ENCODE assay signal across 15 cellular contexts in genomic region chr21:33940846-33941245, GRCh38. TPM values are rescaled to one million over a fixed set of nuclear protein-coding genes. Genes with fewer than 3 reads are reported as not detected.
DNase-seq lines count a peak whose midpoint lies in the region; ATAC-seq and TF ChIP-seq lines count a peak whose summit lies in the region.
"Had no signal": no experiment of that assay in that cellular context is flagged by ENCODE, and none has a peak within 500 bp of the region (broad histone marks: within the 10 kb centered on the region; RNA-seq: fewer than 3 reads in every experiment).

No MANE protein-coding gene starts in this region.

- peak overlapping the region; percentile 50 for H2BK120ac ChIP-seq in mesenchymal stem cell (ENCODE audit: low read depth, low read length)

- no peak overlapping the region for H2AFZ ChIP-seq in mesenchymal stem cell (ENCODE audit: low read depth, low read length)

- peak overlapping the region; percentile 66 for H4K8ac ChIP-seq in mesenchymal stem cell (ENCODE audit: low read length)

- no peak overlapping the region for H3K4me3 Mint-ChIP-seq in natural killer cell treated with Interleukin-12 subunit alpha and Interleukin-12 subunit beta and Interleukin-15 and Interleukin-18, amount 100 ng/mL, for 72 hours
- H3K4me3 Mint-ChIP-seq in natural killer cell, result no peak overlapping the region
- H3K4me3 Mint-ChIP-seq: activated CD8-positive, alpha-beta memory T cell treated with anti-CD3 and anti-CD28 coated beads, Interleukin-2, amount 10 ng/mL, durations not matched to agents 7 days and 5 days had no signal

- peak overlapping the region; percentile 84 for H2BK5ac ChIP-seq in mesenchymal stem cell (ENCODE audit: low read depth, low read length, poor library complexity, severe bottlenecking)

- in situ Hi-C loops in brain microvascular endothelial cell (cut with HindIII; ENCODE audit: low pct_ligation_motif_present, low sequenced_read_pairs), result no loop called here

- H3K23ac ChIP-seq in mesenchymal stem cell (ENCODE audit: low read length in 2 of 2), result peak overlapping the region in 1 of 2 experiments; percentile 42

- peak overlapping the region; percentile 9 for H3K4me2 ChIP-seq in mesenchymal stem cell (ENCODE audit: low read length, poor library complexity, severe bottlenecking)

- H3K27me3 Mint-ChIP-seq in natural killer cell treated with Interleukin-12 subunit alpha and Interleukin-12 subunit beta and Interleukin-15 and Interleukin-18, amount 100 ng/mL, for 72 hours, result no peaks in the 10 kb centered on the region
- no peaks in the 10 kb centered on the region for H3K27me3 Mint-ChIP-seq in natural killer cell (ENCODE audit: low read depth in 2 of 2)
- H3K27me3 Mint-ChIP-seq: activated CD8-positive, alpha-beta memory T cell treated with anti-CD3 and anti-CD28 coated beads, Interleukin-2, amount 10 ng/mL, durations not matched to agents 7 days and 5 days had no signal

- DNase-seq in natural killer cell treated with Interleukin-12 subunit alpha and Interleukin-12 subunit beta and Interleukin-15 and Interleukin-18, amount 100 ng/mL, for 72 hours (ENCODE audit: low spot score), result no peak
- DNase-seq in natural killer cell (no peak), brain microvascular endothelial cell (peak; percentile 28), mesenchymal stem cell (peak; percentile 90), vagina (ENCODE audit: extremely low spot score in 2 of 2) (peak in 1 of 2 donors; percentile 85), iPS-NIHi11 (ENCODE audit: low spot score) (no peak), NCI-H2029 (lab: John Stamatoyannopoulos, UW) (no peak)
- DNase-seq: activated CD8-positive, alpha-beta memory T cell treated with anti-CD3 and anti-CD28 coated beads, Interleukin-2, amount 10 ng/mL, durations not matched to agents 7 days and 5 days; cerebellar nuclear complex; NCI-H526; stimulated activated CD8-positive, alpha-beta memory T cell treated with anti-CD3 and anti-CD28 coated beads, Interleukin-4, amount 100 ng/mL, for 48 hours had no signal

- TF ChIP-seq POLR2A in vagina (IDR thresholded peaks at IDR 0.05), result no peak

- peak overlapping the region; percentile 25 to 68 for H3K4ac ChIP-seq in mesenchymal stem cell (ENCODE audit: low read depth in 1 of 2, low read length in 2 of 2)

- peaks cover 3% of the 10 kb centered on the region for H3K9me3 ChIP-seq in mesenchymal stem cell (ENCODE audit: control insufficient read depth, low read length)
- H3K9me3 ChIP-seq in vagina, result no peaks in the 10 kb centered on the region

- H2BK12ac ChIP-seq in mesenchymal stem cell (ENCODE audit: low read length in 2 of 2), result peak overlapping the region; percentile 75 to 80

- H4K91ac ChIP-seq in mesenchymal stem cell (ENCODE audit: low read length), result peak overlapping the region; percentile 12

- H3K4me1 ChIP-seq in mesenchymal stem cell (ENCODE audit: control insufficient read depth, insufficient read depth, low read depth, low read length), result peaks cover 10% of the 10 kb centered on the region
- H3K4me1 ChIP-seq in vagina, result no peaks in the 10 kb centered on the region

- no peaks in the 10 kb centered on the region for H3K79me1 ChIP-seq in mesenchymal stem cell (replicated peaks; ENCODE audit: low read length, poor library complexity, severe bottlenecking)

- peak overlapping the region; percentile 31 to 92 for H3K27ac Mint-ChIP-seq in natural killer cell treated with Interleukin-12 subunit alpha and Interleukin-12 subunit beta and Interleukin-15 and Interleukin-18, amount 100 ng/mL, for 72 hours
- no peak overlapping the region for H3K27ac Mint-ChIP-seq in natural killer cell

- no peak overlapping the region for H3K4me3 ChIP-seq in brain microvascular endothelial cell (ENCODE audit: low read depth, low read length)
- no peak overlapping the region for H3K4me3 ChIP-seq in mesenchymal stem cell (ENCODE audit: insufficient read depth in 1 of 2, low read depth in 1 of 2, low read length in 2 of 2)
- no peak overlapping the region for H3K4me3 ChIP-seq in vagina
- H3K4me3 ChIP-seq: lung, skin epidermis had no signal

- no peaks in the 10 kb centered on the region for H3K9me3 Mint-ChIP-seq in natural killer cell treated with Interleukin-12 subunit alpha and Interleukin-12 subunit beta and Interleukin-15 and Interleukin-18, amount 100 ng/mL, for 72 hours
- peaks cover 0 to 2% of the 10 kb centered on the region in 2 donors for H3K9me3 Mint-ChIP-seq in natural killer cell

- H3K4me1 Mint-ChIP-seq in natural killer cell treated with Interleukin-12 subunit alpha and Interleukin-12 subunit beta and Interleukin-15 and Interleukin-18, amount 100 ng/mL, for 72 hours (ENCODE audit: low read depth in 2 of 2), result peaks cover 22 to 47% of the 10 kb centered on the region in 2 donors
- H3K4me1 Mint-ChIP-seq in natural killer cell, result peaks cover 19 to 27% of the 10 kb centered on the region in 2 donors

- no peaks in the 10 kb centered on the region for H3K27me3 ChIP-seq in brain microvascular endothelial cell (replicated peaks)
- no peaks in the 10 kb centered on the region for H3K27me3 ChIP-seq in mesenchymal stem cell (ENCODE audit: control insufficient read depth in 1 of 2, insufficient read depth in 1 of 2, low read length in 2 of 2)
- H3K27me3 ChIP-seq in vagina, result no peaks in the 10 kb centered on the region

- intact Hi-C loops in natural killer cell (cut with micrococcal nuclease) (no loop called here), vagina (cut with DNase I) (loop anchor here (10.0 kb wide), 1 partner anchor 134 kb away; the partner anchor contains the start of genes MRPS6 and SLC5A3)

- TF ChIP-seq CTCF in natural killer cell (IDR thresholded peaks at IDR 0.05) (no peak), brain microvascular endothelial cell (IDR thresholded peaks at IDR 0.05; ENCODE audit: low read depth, low read length, missing control alignments) (no peak), vagina (IDR thresholded peaks at IDR 0.05) (no peak)

- H3K36me3 ChIP-seq in brain microvascular endothelial cell (replicated peaks), result no peaks in the 10 kb centered on the region
- no peaks in the 10 kb centered on the region for H3K36me3 ChIP-seq in mesenchymal stem cell (ENCODE audit: control insufficient read depth in 1 of 2, insufficient read depth in 2 of 2, low read depth in 1 of 2, low read length in 2 of 2)
- no peaks in the 10 kb centered on the region for H3K36me3 ChIP-seq in vagina

- H2AK5ac ChIP-seq in mesenchymal stem cell (ENCODE audit: low read length, severe bottlenecking), result peak overlapping the region; percentile 90

- H3K18ac ChIP-seq in mesenchymal stem cell (ENCODE audit: low read depth in 1 of 2, low read length in 2 of 2), result peak overlapping the region; percentile 14 to 87

- WGBS in mesenchymal stem cell, result 44% methylated on average over 6 of the region's 6 CpGs

- peaks cover 7% of the 10 kb centered on the region for H3K36me3 Mint-ChIP-seq in natural killer cell treated with Interleukin-12 subunit alpha and Interleukin-12 subunit beta and Interleukin-15 and Interleukin-18, amount 100 ng/mL, for 72 hours
- no peaks in the 10 kb centered on the region for H3K36me3 Mint-ChIP-seq in natural killer cell

- no peak overlapping the region for H2BK15ac ChIP-seq in mesenchymal stem cell (ENCODE audit: low read depth, poor library complexity, severe bottlenecking)

- H3K9ac ChIP-seq in mesenchymal stem cell (ENCODE audit: low read length), result peak overlapping the region; percentile 73

- peak overlapping the region in 1 of 2 experiments; percentile 65 for H3K14ac ChIP-seq in mesenchymal stem cell (ENCODE audit: low read length in 2 of 2)

- no peak for ATAC-seq in natural killer cell treated with Interleukin-12 subunit alpha and Interleukin-12 subunit beta and Interleukin-15 and Interleukin-18, amount 100 ng/mL, for 72 hours
- ATAC-seq in natural killer cell (no peak), GM21825 (IDR thresholded peaks at IDR 0.05; ENCODE audit: unreplicated experiment) (no peak)
- ATAC-seq: activated CD8-positive, alpha-beta memory T cell treated with anti-CD3 and anti-CD28 coated beads, Interleukin-2, amount 10 ng/mL, durations not matched to agents 7 days and 5 days had no signal

- peak overlapping the region; percentile 74 for H3K27ac ChIP-seq in brain microvascular endothelial cell
- H3K27ac ChIP-seq in mesenchymal stem cell (ENCODE audit: low read length, poor library complexity, severe bottlenecking), result peak overlapping the region; percentile 94
- H3K27ac ChIP-seq in vagina, result peak overlapping the region; percentile 26
- H3K27ac ChIP-seq: C4-2B, skin epidermis had no signal

RNA-seq across cellular contexts. Expression of gene ATP5PO, which starts 25.2 kb away (rescaled TPM):
- total RNA-seq in natural killer cell treated with Interleukin-12 subunit alpha and Interleukin-12 subunit beta and Interleukin-15 and Interleukin-18, amount 100 ng/mL, for 72 hours, result 100 to 1,000 TPM; 123 to 142 TPM
- total RNA-seq in natural killer cell (10 to 100 TPM; 80.4 to 95.4 (median 94.9) TPM), vagina (133 TPM)
- polyA plus RNA-seq in mesenchymal stem cell (2013, experiment 1 of 2), result 332 TPM
- polyA plus RNA-seq in mesenchymal stem cell (2013, experiment 2 of 2), result 334 TPM

Comparison
In these comparisons a context has a peak if more than half of its experiments do, and no peak if none do; other contexts are left out.
1. H3K27ac Mint-ChIP-seq: peak in natural killer cell treated with Interleukin-12 subunit alpha and Interleukin-12 subunit beta and Interleukin-15 and Interleukin-18, amount 100 ng/mL, for 72 hours (2 of 2); none in natural killer cell (0 of 2).
2. DNase-seq: peak in brain microvascular endothelial cell (single experiment) and mesenchymal stem cell (single experiment); none in natural killer cell treated with Interleukin-12 subunit alpha and Interleukin-12 subunit beta and Interleukin-15 and Interleukin-18, amount 100 ng/mL, for 72 hours (single experiment), natural killer cell (single experiment), iPS-NIHi11 (single experiment) and NCI-H2029 (single experiment).
3. H3K27ac ChIP-seq: peak in every context shown above with its lines; median percentile 94 in mesenchymal stem cell; 74 in brain microvascular endothelial cell; 26 in vagina.